ENCODE assay signal across 16 cellular contexts in genomic region chr12:71576546-71576945, GRCh38.
DNase-seq lines count a peak whose midpoint lies in the region; ATAC-seq, FAIRE-seq and TF ChIP-seq lines count a peak whose summit lies in the region.
"Had no signal": no experiment of that assay in that cellular context is flagged by ENCODE, and none has a peak within 500 bp of the region (broad histone marks: within the 10 kb centered on the region; RNA-seq: fewer than 3 reads in every experiment).

No MANE protein-coding gene starts in this region.

- H3K79me2 ChIP-seq in HepG2 (ENCODE audit: insufficient read depth, low read length): no peaks in the 10 kb centered on the region

- POLR2A ChIA-PET in HepG2 (lab: Yijun Ruan, JAX): no interaction called here
- POLR2A ChIA-PET in activated CD8-positive, alpha-beta T cell treated with anti-CD3 and anti-CD28 coated beads, Interleukin-2, amount 10 ng/mL, durations not matched to agents 7 days and 5 days (lab: Charles Lee): no interaction called here

- no peak overlapping the region for H3K4me2 ChIP-seq in HepG2 (ENCODE audit: low read depth, low read length)
- H3K4me2 ChIP-seq: KMS-11 had no signal

- ATAC-seq in HepG2 (no peak), right lobe of liver (no peak), HG03469 (IDR thresholded peaks at IDR 0.05; ENCODE audit: unreplicated experiment) (no peak)
- ATAC-seq in effector memory CD8-positive, alpha-beta T cell (replicated peaks): no peak
- no peak for ATAC-seq in activated CD8-positive, alpha-beta T cell treated with anti-CD3 and anti-CD28 coated beads, Interleukin-2, amount 10 ng/mL, durations not matched to agents 7 days and 5 days

- no peaks in the 10 kb centered on the region for H3K4me1 Mint-ChIP-seq in nephron
- H3K4me1 Mint-ChIP-seq in effector memory CD8-positive, alpha-beta T cell (ENCODE audit: low read depth in 2 of 2): no peaks in the 10 kb centered on the region
- H3K4me1 Mint-ChIP-seq in activated CD8-positive, alpha-beta T cell treated with anti-CD3 and anti-CD28 coated beads, Interleukin-2, amount 10 ng/mL, durations not matched to agents 7 days and 5 days (ENCODE audit: low read depth): no peaks in the 10 kb centered on the region

- no TSS peak for BruUV-seq in HepG2 (replicated peaks; lab: Mats Ljungman, UMichigan)

- no peaks in the 10 kb centered on the region for H3K9me3 Mint-ChIP-seq in nephron
- H3K9me3 Mint-ChIP-seq in effector memory CD8-positive, alpha-beta T cell: no peaks in the 10 kb centered on the region
- H3K9me3 Mint-ChIP-seq in activated CD8-positive, alpha-beta T cell treated with anti-CD3 and anti-CD28 coated beads, Interleukin-2, amount 10 ng/mL, durations not matched to agents 7 days and 5 days (ENCODE audit: insufficient read depth): no peaks in the 10 kb centered on the region

- H3K4me3 ChIP-seq in HepG2 (replicated peaks in 1 of 3; ENCODE audit: insufficient read depth in 1 of 3, low read depth in 2 of 3, low read length in 3 of 3) (no peak overlapping the region), right lobe of liver (no peak overlapping the region), SJCRH30 (no peak overlapping the region)

- H4K20me1 ChIP-seq in HepG2 (ENCODE audit: insufficient read depth, low read length): no peaks in the 10 kb centered on the region

- in situ Hi-C loops in HepG2 (cut with HindIII; ENCODE audit: extremely low pct_ligation_motif_present, low pct_unique_long_range_greater_than_20kb): no loop called here

- 92% methylated on average over 3 of the region's 5 CpGs for WGBS in HepG2 (ENCODE audit: low lambda C conversion rate)
- 80% methylated on average over 5 of the region's 5 CpGs for WGBS in right lobe of liver (ENCODE audit: insufficient coverage, low coverage, low lambda C conversion rate, missing lambda C conversion rate)

- TF ChIP-seq RAD21 in HepG2 (CRISPR knock-in tag; IDR thresholded peaks at IDR 0.05): no peak

- H3K36me3 ChIP-seq in HepG2 (replicated peaks in 1 of 2; ENCODE audit: control insufficient read depth in 1 of 2, insufficient read depth in 2 of 2, low read length in 2 of 2) (peaks cover 16 to 48% of the 10 kb centered on the region in 2 experiments), right lobe of liver (no peaks in the 10 kb centered on the region), SJCRH30 (no peaks in the 10 kb centered on the region)

- peaks cover 43% of the 10 kb centered on the region for H3K27me3 Mint-ChIP-seq in nephron (ENCODE audit: low read depth)
- peaks cover 19 to 20% of the 10 kb centered on the region in 2 donors for H3K27me3 Mint-ChIP-seq in effector memory CD8-positive, alpha-beta T cell
- H3K27me3 Mint-ChIP-seq in activated CD8-positive, alpha-beta T cell treated with anti-CD3 and anti-CD28 coated beads, Interleukin-2, amount 10 ng/mL, durations not matched to agents 7 days and 5 days (ENCODE audit: low read depth): peaks cover 8% of the 10 kb centered on the region

- peak overlapping the region in 2 of 3 experiments; percentile 33 to 87 for H3K27ac Mint-ChIP-seq in nephron
- no peak overlapping the region for H3K27ac Mint-ChIP-seq in effector memory CD8-positive, alpha-beta T cell
- H3K27ac Mint-ChIP-seq in activated CD8-positive, alpha-beta T cell treated with anti-CD3 and anti-CD28 coated beads, Interleukin-2, amount 10 ng/mL, durations not matched to agents 7 days and 5 days: no peak overlapping the region

- peaks cover 17% of the 10 kb centered on the region for H3K36me3 Mint-ChIP-seq in nephron (ENCODE audit: low read depth)
- no peaks in the 10 kb centered on the region for H3K36me3 Mint-ChIP-seq in effector memory CD8-positive, alpha-beta T cell (ENCODE audit: insufficient read depth)
- no peaks in the 10 kb centered on the region for H3K36me3 Mint-ChIP-seq in activated CD8-positive, alpha-beta T cell treated with anti-CD3 and anti-CD28 coated beads, Interleukin-2, amount 10 ng/mL, durations not matched to agents 7 days and 5 days (ENCODE audit: low read depth)

- H3K9ac ChIP-seq in HepG2 (ENCODE audit: insufficient read depth, low read depth, low read length): no peak overlapping the region
- H3K9ac ChIP-seq: KMS-11 had no signal

- H2AFZ ChIP-seq in HepG2 (ENCODE audit: low read length): no peak overlapping the region

- CTCF ChIA-PET in HepG2 (lab: Yijun Ruan, JAX; ENCODE audit: low intra/inter-chr PET ratio, low total read pairs): no interaction called here
- CTCF ChIA-PET in activated CD8-positive, alpha-beta T cell treated with anti-CD3 and anti-CD28 coated beads, Interleukin-2, amount 10 ng/mL, durations not matched to agents 7 days and 5 days (lab: Charles Lee): no interaction called here

- H3K4me1 ChIP-seq in HepG2 (ENCODE audit: insufficient read depth, low read length): no peaks in the 10 kb centered on the region
- no peaks in the 10 kb centered on the region for H3K4me1 ChIP-seq in right lobe of liver
- H3K4me1 ChIP-seq in SJCRH30: no peaks in the 10 kb centered on the region

- H3K27ac ChIP-seq in HepG2 (ENCODE audit: extremely low read length, insufficient read depth, low read length) (no peak overlapping the region), right lobe of liver (no peak overlapping the region), SJCRH30 (no peak overlapping the region)
- H3K27ac ChIP-seq: KMS-11 had no signal

- no peak for TF ChIP-seq CTCF in HepG2 (CRISPR knock-in tag; IDR thresholded peaks at IDR 0.05)
- TF ChIP-seq CTCF in right lobe of liver (IDR thresholded peaks at IDR 0.05): no peak
- TF ChIP-seq CTCF in nephron (IDR thresholded peaks at IDR 0.05; ENCODE audit: unreplicated experiment in 3 of 3): no peak

- intact Hi-C loops in HepG2 (cut with micrococcal nuclease; ENCODE audit: unreplicated experiment): no loop called here
- intact Hi-C loops in right lobe of liver (cut with DNase I): no loop called here

- H3K27me3 ChIP-seq in HepG2 (ENCODE audit: control insufficient read depth in 1 of 2, insufficient read depth in 2 of 2, low read length in 2 of 2) (no peaks in the 10 kb centered on the region), right lobe of liver (no peaks in the 10 kb centered on the region), SJCRH30 (no peaks in the 10 kb centered on the region)

- no peak for TF ChIP-seq POLR2A in HepG2 (IDR thresholded peaks at IDR 0.05; ENCODE audit: insufficient read depth in 1 of 2, low read depth in 2 of 2, low read length in 2 of 2)
- TF ChIP-seq POLR2A in right lobe of liver (IDR thresholded peaks at IDR 0.05): no peak

- H3K4me3 Mint-ChIP-seq in nephron: no peak overlapping the region
- H3K4me3 Mint-ChIP-seq in effector memory CD8-positive, alpha-beta T cell: no peak overlapping the region
- no peak overlapping the region for H3K4me3 Mint-ChIP-seq in activated CD8-positive, alpha-beta T cell treated with anti-CD3 and anti-CD28 coated beads, Interleukin-2, amount 10 ng/mL, durations not matched to agents 7 days and 5 days

- no peak for DNase-seq in HepG2 (ENCODE audit: low spot score)
- no peak for DNase-seq in right lobe of liver
- DNase-seq in SJCRH30: peak; percentile 30 to 45
- DNase-seq in NK-92 treated with Interleukin-12 subunit alpha and Interleukin-12 subunit beta, amount 100 ng/mL, for 24 hours (lab: John Stamatoyannopoulos, UW): no peak
- no peak for DNase-seq in effector memory CD8-positive, alpha-beta T cell
- DNase-seq in activated CD8-positive, alpha-beta T cell treated with anti-CD3 and anti-CD28 coated beads, Interleukin-2, amount 10 ng/mL, durations not matched to agents 7 days and 5 days: no peak
- DNase-seq: COR-L47, NCI-H2029, NCI-H2227 treated with DMSO at 0.1 percent for 48 hours, SIG-M5 had no signal

- no peaks in the 10 kb centered on the region for H3K9me3 ChIP-seq in HepG2 (ENCODE audit: low read length)
- H3K9me3 ChIP-seq in right lobe of liver: no peaks in the 10 kb centered on the region
- H3K9me3 ChIP-seq in SJCRH30 (replicated peaks): no peaks in the 10 kb centered on the region; the same call in 1 of the 2 replicates

- TF ChIP-seq EP300 in HepG2 (IDR thresholded peaks at IDR 0.05; ENCODE audit: low read depth in 2 of 2, low read length in 2 of 2): no peak
- no peak for TF ChIP-seq EP300 in HepG2 (CRISPR knock-in tag; IDR thresholded peaks at IDR 0.05; ENCODE audit: borderline replicate concordance)

- no peak for FAIRE-seq in HepG2 (lab: Jason Lieb, UNC)
- FAIRE-seq: G401.6, GM12892, GM19239 had no signal

TF ChIP-seq in HepG2, 621 proteins besides CTCF, POLR2A, EP300 and RAD21 (continues in another document):
- TF ChIP-seq ZNF564 (CRISPR knock-in tag; IDR thresholded peaks at IDR 0.05) (no peak), RNF219 (CRISPR knock-in tag; IDR thresholded peaks at IDR 0.05) (no peak), RBM22 (optimal IDR thresholded peaks at IDR 0.05; ENCODE audit: low read length) (peak; percentile 45), ZBTB37 (CRISPR knock-in tag; IDR thresholded peaks at IDR 0.05) (no peak)

Comparison
In these comparisons a context has a peak if more than half of its experiments do, and no peak if none do; other contexts are left out.
1. DNase-seq: peak in SJCRH30 (2 of 2); none in HepG2 (single experiment), right lobe of liver (0 of 3), NK-92 treated with Interleukin-12 subunit alpha and Interleukin-12 subunit beta, amount 100 ng/mL, for 24 hours (single experiment), effector memory CD8-positive, alpha-beta T cell (0 of 3) and activated CD8-positive, alpha-beta T cell treated with anti-CD3 and anti-CD28 coated beads, Interleukin-2, amount 10 ng/mL, durations not matched to agents 7 days and 5 days (single experiment).
2. H3K27ac Mint-ChIP-seq: peak in nephron (2 of 3); none in effector memory CD8-positive, alpha-beta T cell (0 of 2) and activated CD8-positive, alpha-beta T cell treated with anti-CD3 and anti-CD28 coated beads, Interleukin-2, amount 10 ng/mL, durations not matched to agents 7 days and 5 days (single experiment).